ENCODE assay signal across 16 cellular contexts in genomic region chr2:234712421-234712935, GRCh38.
A peak's percentile ranks its signal among the peaks of the same experiment; 100 is the strongest.
DNase-seq lines count a peak whose midpoint lies in the region; ATAC-seq and TF ChIP-seq lines count a peak whose summit lies in the region.
"Had no signal": no experiment of that assay in that cellular context is flagged by ENCODE, and none has a peak within 500 bp of the region (broad histone marks: within the 10 kb centered on the region; RNA-seq: fewer than 3 reads in every experiment).

No MANE protein-coding gene starts in this region.

- peak overlapping the region; percentile 3 for H4K91ac ChIP-seq in mesenchymal stem cell (ENCODE audit: low read length)

- intact Hi-C loops in body of pancreas (cut with DNase I), result no loop called here

- H3K4me1 ChIP-seq in fibroblast of lung (ENCODE audit: control insufficient read depth, extremely low read depth, insufficient read depth, low read length) (no peaks in the 10 kb centered on the region), mesenchymal stem cell (ENCODE audit: control insufficient read depth, insufficient read depth, low read depth, low read length) (no peaks in the 10 kb centered on the region), body of pancreas (no peaks in the 10 kb centered on the region)

- H2AFZ ChIP-seq in fibroblast of lung (ENCODE audit: low read length) (no peak overlapping the region), mesenchymal stem cell (ENCODE audit: low read depth, low read length) (no peak overlapping the region)

- H3K4ac ChIP-seq in mesenchymal stem cell (ENCODE audit: low read depth in 1 of 2, low read length in 2 of 2), result no peak overlapping the region

- H3K14ac ChIP-seq in mesenchymal stem cell (ENCODE audit: low read length in 2 of 2), result peak overlapping the region in 1 of 2 experiments; percentile 80

- peak overlapping the region; percentile 28 for H4K8ac ChIP-seq in mesenchymal stem cell (ENCODE audit: low read length)

- no peaks in the 10 kb centered on the region for H3K27me3 ChIP-seq in MG63
- no peaks in the 10 kb centered on the region for H3K27me3 ChIP-seq in fibroblast of lung (ENCODE audit: control insufficient read depth, insufficient read depth, low read length)
- H3K27me3 ChIP-seq in mesenchymal stem cell (ENCODE audit: control insufficient read depth in 1 of 2, insufficient read depth in 1 of 2, low read length in 2 of 2), result no peaks in the 10 kb centered on the region
- no peaks in the 10 kb centered on the region for H3K27me3 ChIP-seq in body of pancreas
- H3K27me3 ChIP-seq: BE2C had no signal

- TF ChIP-seq CTCF in fibroblast of lung (conservative IDR thresholded peaks at IDR 0.05 in 1 of 2, IDR thresholded peaks at IDR 0.05 in 1 of 2; ENCODE audit: low read depth in 1 of 2, low read length in 2 of 2), result no peak
- no peak for TF ChIP-seq CTCF in body of pancreas (IDR thresholded peaks at IDR 0.05)

- H3K18ac ChIP-seq in mesenchymal stem cell (ENCODE audit: low read depth in 1 of 2, low read length in 2 of 2), result peak overlapping the region in 1 of 2 experiments; percentile 22

- DNase-seq in MG63, result peak; percentile 29
- DNase-seq in fibroblast of lung (ENCODE audit: low read depth in 2 of 2), result peak; percentile 16 to 48
- DNase-seq in mesenchymal stem cell, result peak; percentile 26
- no peak for DNase-seq in amniotic stem cell (lab: John Stamatoyannopoulos, UW)
- DNase-seq in stimulated activated CD4-positive, alpha-beta T cell treated with anti-CD3 and anti-CD28 coated beads, Interleukin-1b, Interleukin-23, amount 100 ng/mL, for 48 hours, result no peak
- DNase-seq in body of pancreas, result no peak
- no peak for DNase-seq in occipital lobe (lab: John Stamatoyannopoulos, UW)
- DNase-seq: BE2C; CD8-positive, alpha-beta T cell; COR-L47; DMS153; DMS79 treated with DMSO at 0.1 percent for 48 hours; EL had no signal

- no peaks in the 10 kb centered on the region for H3K79me2 ChIP-seq in fibroblast of lung (ENCODE audit: control insufficient read depth, insufficient read depth, low read length)

- TF ChIP-seq POLR2A in body of pancreas (IDR thresholded peaks at IDR 0.05), result no peak

- H2BK120ac ChIP-seq in mesenchymal stem cell (ENCODE audit: low read depth, low read length), result no peak overlapping the region

- H3K9me3 ChIP-seq in MG63 (0 out of 2 replicates have a peak, but pooled peaks cover 1% of the 10 kb centered on the region), fibroblast of lung (ENCODE audit: control insufficient read depth, insufficient read depth, low read depth, low read length) (no peaks in the 10 kb centered on the region), mesenchymal stem cell (ENCODE audit: control insufficient read depth, low read length) (no peaks in the 10 kb centered on the region), body of pancreas (no peaks in the 10 kb centered on the region)
- H3K9me3 ChIP-seq: BE2C had no signal

- 84% methylated on average over 3 of the region's 4 CpGs for WGBS in mesenchymal stem cell
- WGBS in body of pancreas, 2 donors, result 79 to 91% methylated on average over 4 of the region's 4 CpGs

- H3K23ac ChIP-seq in mesenchymal stem cell (ENCODE audit: low read length in 2 of 2), result no peak overlapping the region

- H2BK15ac ChIP-seq in mesenchymal stem cell (ENCODE audit: low read depth, poor library complexity, severe bottlenecking), result no peak overlapping the region

- H2BK12ac ChIP-seq in mesenchymal stem cell (ENCODE audit: low read length in 2 of 2), result no peak overlapping the region

- ATAC-seq in body of pancreas, result no peak
- ATAC-seq: CD8-positive, alpha-beta T cell; HCT116 had no signal

- no peak overlapping the region for H2BK5ac ChIP-seq in mesenchymal stem cell (ENCODE audit: low read depth, low read length, poor library complexity, severe bottlenecking)

- H3K9ac ChIP-seq in fibroblast of lung (ENCODE audit: insufficient read depth, low read length) (no peak overlapping the region), mesenchymal stem cell (ENCODE audit: low read length) (no peak overlapping the region)

- H3K4me2 ChIP-seq in fibroblast of lung (ENCODE audit: extremely low read depth, insufficient read depth, low read length) (no peak overlapping the region), mesenchymal stem cell (ENCODE audit: low read length, poor library complexity, severe bottlenecking) (no peak overlapping the region)

- H3K4me3 ChIP-seq in MG63 (no peak overlapping the region), fibroblast of lung (replicated peaks in 1 of 4; ENCODE audit: control extremely low read depth in 1 of 4, insufficient read depth in 1 of 4, low read depth in 3 of 4, low read length in 4 of 4) (no peak overlapping the region), mesenchymal stem cell (ENCODE audit: insufficient read depth in 1 of 2, low read depth in 1 of 2, low read length in 2 of 2) (no peak overlapping the region), body of pancreas (no peak overlapping the region)

- no peaks in the 10 kb centered on the region for H4K20me1 ChIP-seq in fibroblast of lung (ENCODE audit: control insufficient read depth, extremely low read depth, insufficient read depth, low read length)

- peak overlapping the region; percentile 7 for H2AK5ac ChIP-seq in mesenchymal stem cell (ENCODE audit: low read length, severe bottlenecking)

- no peaks in the 10 kb centered on the region for H3K79me1 ChIP-seq in mesenchymal stem cell (replicated peaks; ENCODE audit: low read length, poor library complexity, severe bottlenecking)

- H3K36me3 ChIP-seq in MG63, result no peaks in the 10 kb centered on the region
- no peaks in the 10 kb centered on the region for H3K36me3 ChIP-seq in fibroblast of lung (ENCODE audit: control insufficient read depth, insufficient read depth, low read length)
- no peaks in the 10 kb centered on the region for H3K36me3 ChIP-seq in mesenchymal stem cell (ENCODE audit: control insufficient read depth in 1 of 2, insufficient read depth in 2 of 2, low read depth in 1 of 2, low read length in 2 of 2)
- no peaks in the 10 kb centered on the region for H3K36me3 ChIP-seq in body of pancreas (replicated peaks in 1 of 2; ENCODE audit: insufficient read depth in 1 of 2, low read depth in 2 of 2)
- H3K36me3 ChIP-seq: BE2C had no signal

- H3K27ac ChIP-seq in fibroblast of lung (ENCODE audit: insufficient read depth, low read length) (no peak overlapping the region), mesenchymal stem cell (ENCODE audit: low read length, poor library complexity, severe bottlenecking) (no peak overlapping the region), body of pancreas (no peak overlapping the region)
- H3K27ac ChIP-seq: C4-2B, HL-60 had no signal

Comparison
In these comparisons a context has a peak if more than half of its experiments do, and no peak if none do; other contexts are left out.
1. DNase-seq: peak in MG63 (single experiment), fibroblast of lung (2 of 2) and mesenchymal stem cell (single experiment); none in amniotic stem cell (single experiment), stimulated activated CD4-positive, alpha-beta T cell treated with anti-CD3 and anti-CD28 coated beads, Interleukin-1b, Interleukin-23, amount 100 ng/mL, for 48 hours (single experiment), body of pancreas (0 of 4) and occipital lobe (single experiment).